Comparison of ENCODE assay signal across 25 cellular contexts in the genomic region with DNA sequence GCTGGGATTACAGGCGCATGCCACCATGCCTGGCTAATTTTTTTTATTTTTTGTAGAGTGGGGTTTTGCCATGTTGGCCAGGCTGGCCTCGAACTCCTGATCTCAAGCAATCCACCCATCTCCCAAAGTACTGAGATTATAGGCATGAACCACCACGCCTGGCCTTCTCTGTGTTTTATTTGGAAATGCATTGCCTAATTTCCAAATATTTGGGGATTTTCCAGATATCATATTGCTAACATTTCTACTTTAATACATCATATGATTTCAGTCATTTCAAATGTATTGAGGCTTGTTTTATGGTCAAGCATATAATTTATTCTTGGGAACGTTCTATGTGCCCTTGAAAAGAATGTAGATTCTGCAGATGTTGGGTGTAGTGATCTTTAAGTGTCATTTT.
"Had no signal": no experiment of that assay in that cellular context is flagged by ENCODE, and none has a peak within 500 bp of the region (broad histone marks: within the 10 kb centered on the region; RNA-seq: fewer than 3 reads in every experiment).

No MANE protein-coding gene starts in this region.

- H3K4me3 ChIP-seq: cardiac muscle cell, coronary artery, dorsolateral prefrontal cortex, heart left ventricle, ovary, right lobe of liver, uterus had no signal

- DNase-seq: activated B cell treated with CpG ODN at 0.5 μM for 24 hours; activated CD8-positive, alpha-beta memory T cell treated with anti-CD3 and anti-CD28 coated beads, Interleukin-2, amount 10 ng/mL, durations not matched to agents 7 days and 5 days; activated CD8-positive, alpha-beta T cell treated with anti-CD3 and anti-CD28 coated beads, Interleukin-2, amount 10 ng/mL, durations not matched to agents 7 days and 5 days; activated naive CD4-positive, alpha-beta T cell; activated T-cell treated with anti-CD3 and anti-CD28 coated beads, Interleukin-2, amount 50 U/mL, for 48 hours; anterior cingulate cortex; cerebellar nuclear complex; dorsolateral prefrontal cortex; effector memory CD8-positive, alpha-beta T cell; erythroblast; heart left ventricle; hypothalamus; immature natural killer cell; naive B cell; nephron progenitor cell; ovary; right lobe of liver; small intestine; stimulated activated CD4-positive, alpha-beta T cell treated with anti-CD3 and anti-CD28 coated beads, Interleukin-4, amount 100 ng/mL, for 24 hours; substantia nigra; T-helper 1 cell; uterus had no signal

- H3K36me3 ChIP-seq: cardiac muscle cell, heart left ventricle, neutrophil, ovary, right lobe of liver, uterus had no signal

- H3K27ac ChIP-seq: cardiac muscle cell, coronary artery, dorsolateral prefrontal cortex, heart left ventricle, neutrophil, ovary, right lobe of liver, uterus had no signal

- H3K4me1 ChIP-seq: right lobe of liver had no signal

- H3K9me3 ChIP-seq: neutrophil, ovary, right lobe of liver, uterus had no signal

- H3K27me3 ChIP-seq: cardiac muscle cell, dorsolateral prefrontal cortex, heart left ventricle, neutrophil, ovary, right lobe of liver, uterus had no signal
